ENCODE assay signal across 8 cellular contexts in the genomic region with DNA sequence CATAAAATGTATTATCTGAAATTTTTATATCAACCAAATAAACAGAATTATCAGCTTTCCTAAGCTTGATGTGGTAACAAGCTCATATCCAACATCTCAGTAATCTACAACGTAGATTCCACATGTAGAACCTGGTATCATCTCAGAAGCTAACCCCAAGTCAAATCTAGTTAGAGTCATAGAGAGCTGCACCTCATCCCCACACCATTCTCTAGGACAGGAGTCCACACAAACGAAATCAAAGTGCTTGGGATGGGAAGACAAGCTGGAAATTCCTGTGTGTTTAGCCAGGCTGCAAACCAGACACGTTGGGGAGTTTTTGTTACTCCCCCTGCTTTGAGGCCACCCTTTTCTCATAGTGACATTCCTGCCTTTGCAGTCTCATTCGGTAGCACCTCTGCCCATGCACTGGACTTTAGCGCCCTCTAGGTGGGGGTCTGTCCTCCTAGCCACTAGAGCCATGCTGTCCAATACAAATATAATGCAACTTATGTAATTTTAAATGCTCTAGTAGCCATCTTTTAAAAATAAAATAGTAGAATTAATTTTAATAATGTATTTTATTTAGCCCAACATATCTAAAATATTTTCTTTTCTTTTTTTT. TPM values are rescaled to one million over a fixed set of nuclear protein-coding genes. Genes with fewer than 3 reads are reported as not detected.
DNase-seq lines count a peak whose midpoint lies in the region; TF ChIP-seq lines count a peak whose summit lies in the region.

No MANE protein-coding gene starts in this region.

- H3K27me3 ChIP-seq in BE2C (peaks cover 4% of the 10 kb centered on the region), brain microvascular endothelial cell (replicated peaks) (no peaks in the 10 kb centered on the region)

- no peaks in the 10 kb centered on the region for H3K9me3 ChIP-seq in BE2C

- no peaks in the 10 kb centered on the region for H3K4me1 Mint-ChIP-seq in activated T-helper 2 cell treated with anti-CD3 and anti-CD28 coated beads, Interferon-gamma antibody, Interleukin-2, Interleukin-4, amounts not matched to agents 10 μg/mL and 5 μg/mL and 100 μg/mL, durations not matched to agents 14 hours and 24 hours and 36 hours (ENCODE audit: low read depth)

- H3K27ac Mint-ChIP-seq in activated T-helper 2 cell treated with anti-CD3 and anti-CD28 coated beads, Interferon-gamma antibody, Interleukin-2, Interleukin-4, amounts not matched to agents 10 μg/mL and 5 μg/mL and 100 μg/mL, durations not matched to agents 14 hours and 24 hours and 36 hours = no peak overlapping the region

- H3K4me3 ChIP-seq in BE2C (ENCODE audit: low read depth, low read length) = no peak overlapping the region
- H3K4me3 ChIP-seq in brain microvascular endothelial cell (ENCODE audit: low read depth, low read length) = no peak overlapping the region

- TF ChIP-seq CTCF in BE2C (IDR thresholded peaks at IDR 0.05; ENCODE audit: low read depth, low read length) (peak; percentile 93), GM13977 (IDR thresholded peaks at IDR 0.05; ENCODE audit: extremely low read depth, insufficient read depth, missing control alignments) (peak; percentile 74), brain microvascular endothelial cell (IDR thresholded peaks at IDR 0.05; ENCODE audit: low read depth, low read length, missing control alignments) (peak; percentile 90)

- H3K36me3 ChIP-seq in BE2C = no peaks in the 10 kb centered on the region
- H3K36me3 ChIP-seq in brain microvascular endothelial cell (replicated peaks) = no peaks in the 10 kb centered on the region

- intact Hi-C loops in activated T-helper 2 cell treated with anti-CD3 and anti-CD28 coated beads, Interferon-gamma antibody, Interleukin-2, Interleukin-4, amounts not matched to agents 10 μg/mL and 5 μg/mL and 100 μg/mL, durations not matched to agents 14 hours and 24 hours and 36 hours (cut with micrococcal nuclease) = loop anchor here (5.0 kb wide), 1 partner anchor 1179 kb away; no protein-coding TSS in a partner anchor

- peaks cover 6% of the 10 kb centered on the region for H3K27me3 Mint-ChIP-seq in activated T-helper 2 cell treated with anti-CD3 and anti-CD28 coated beads, Interferon-gamma antibody, Interleukin-2, Interleukin-4, amounts not matched to agents 10 μg/mL and 5 μg/mL and 100 μg/mL, durations not matched to agents 14 hours and 24 hours and 36 hours (ENCODE audit: low read depth)

- H3K9me3 Mint-ChIP-seq in activated T-helper 2 cell treated with anti-CD3 and anti-CD28 coated beads, Interferon-gamma antibody, Interleukin-2, Interleukin-4, amounts not matched to agents 10 μg/mL and 5 μg/mL and 100 μg/mL, durations not matched to agents 14 hours and 24 hours and 36 hours = no peaks in the 10 kb centered on the region

- in situ Hi-C loops in GM13977 (cut with MboI; ENCODE audit: low pct_unique_long_range_greater_than_20kb, low sequenced_read_pairs, unreplicated experiment) = loop anchor here (10.0 kb wide), 1 partner anchor 1171 kb away; no protein-coding TSS in a partner anchor
- in situ Hi-C loops in brain microvascular endothelial cell (cut with HindIII; ENCODE audit: low pct_ligation_motif_present, low sequenced_read_pairs) = no loop called here

- H3K4me3 Mint-ChIP-seq in activated T-helper 2 cell treated with anti-CD3 and anti-CD28 coated beads, Interferon-gamma antibody, Interleukin-2, Interleukin-4, amounts not matched to agents 10 μg/mL and 5 μg/mL and 100 μg/mL, durations not matched to agents 14 hours and 24 hours and 36 hours (ENCODE audit: low read depth) = no peak overlapping the region

- H3K36me3 Mint-ChIP-seq in activated T-helper 2 cell treated with anti-CD3 and anti-CD28 coated beads, Interferon-gamma antibody, Interleukin-2, Interleukin-4, amounts not matched to agents 10 μg/mL and 5 μg/mL and 100 μg/mL, durations not matched to agents 14 hours and 24 hours and 36 hours (ENCODE audit: low read depth) = no peaks in the 10 kb centered on the region

- DNase-seq in BE2C = peak; percentile 82
- DNase-seq in GM13977 (ENCODE audit: low spot score) = peak; percentile 42
- DNase-seq in HT1080 (ENCODE audit: low read depth) = peak; percentile 56
- DNase-seq in OCI-M1 (lab: John Stamatoyannopoulos, UW) = peak; percentile 83
- peak; percentile 56 for DNase-seq in brain microvascular endothelial cell
- peak; percentile 62 to 78 for DNase-seq in lung microvascular endothelial cell (ENCODE audit: low read depth in 2 of 2)
- no peak for DNase-seq in middle frontal gyrus (ENCODE audit: extremely low spot score, low spot score)
- DNase-seq in activated T-helper 2 cell treated with anti-CD3 and anti-CD28 coated beads, Interferon-gamma antibody, Interleukin-2, Interleukin-4, amounts not matched to agents 10 μg/mL and 5 μg/mL and 100 μg/mL, durations not matched to agents 14 hours and 24 hours and 36 hours (ENCODE audit: low spot score) = no peak

- no peaks in the 10 kb centered on the region for H3K4me1 ChIP-seq in BE2C

- no peak overlapping the region for H3K27ac ChIP-seq in brain microvascular endothelial cell

RNA-seq across cellular contexts. Expression of a gene that starts 28.1 kb away (rescaled TPM):
- 3.2 TPM for polyA plus RNA-seq in BE2C (2012; ENCODE audit: insufficient read depth, insufficient read length, low read depth)
- 9.2 and 14.5 TPM in 2 replicates for total RNA-seq in HT1080 (2014; rRNA removed; shearing (Covaris generic))
- polyA plus RNA-seq in HT1080 (2015; cell fraction: cytosol; rRNA removed) = 6.2 and 7.9 TPM in 2 replicates
- 11.9 and 16.3 TPM in 2 replicates for polyA plus RNA-seq in HT1080 (2015; cell fraction: nucleus; rRNA removed)
- 0.60 and 1.3 TPM in 2 replicates for total RNA-seq in lung microvascular endothelial cell
- total RNA-seq in activated T-helper 2 cell treated with anti-CD3 and anti-CD28 coated beads, Interferon-gamma antibody, Interleukin-2, Interleukin-4, amounts not matched to agents 10 μg/mL and 5 μg/mL and 100 μg/mL, durations not matched to agents 14 hours and 24 hours and 36 hours = 0.05 TPM in 2 replicates

Comparison
In these comparisons a context has a peak if more than half of its experiments do, and no peak if none do; other contexts are left out.
1. DNase-seq: peak in BE2C (single experiment), GM13977 (single experiment), HT1080 (single experiment), OCI-M1 (single experiment), brain microvascular endothelial cell (single experiment) and lung microvascular endothelial cell (2 of 2); none in middle frontal gyrus (single experiment) and activated T-helper 2 cell treated with anti-CD3 and anti-CD28 coated beads, Interferon-gamma antibody, Interleukin-2, Interleukin-4, amounts not matched to agents 10 μg/mL and 5 μg/mL and 100 μg/mL, durations not matched to agents 14 hours and 24 hours and 36 hours (single experiment).
2. Peak in every context shown above with its lines, with median percentiles within 50 percentile points of each other: CTCF ChIP-seq.